8 cellular contexts compared by ENCODE assay signal in the genomic region with DNA sequence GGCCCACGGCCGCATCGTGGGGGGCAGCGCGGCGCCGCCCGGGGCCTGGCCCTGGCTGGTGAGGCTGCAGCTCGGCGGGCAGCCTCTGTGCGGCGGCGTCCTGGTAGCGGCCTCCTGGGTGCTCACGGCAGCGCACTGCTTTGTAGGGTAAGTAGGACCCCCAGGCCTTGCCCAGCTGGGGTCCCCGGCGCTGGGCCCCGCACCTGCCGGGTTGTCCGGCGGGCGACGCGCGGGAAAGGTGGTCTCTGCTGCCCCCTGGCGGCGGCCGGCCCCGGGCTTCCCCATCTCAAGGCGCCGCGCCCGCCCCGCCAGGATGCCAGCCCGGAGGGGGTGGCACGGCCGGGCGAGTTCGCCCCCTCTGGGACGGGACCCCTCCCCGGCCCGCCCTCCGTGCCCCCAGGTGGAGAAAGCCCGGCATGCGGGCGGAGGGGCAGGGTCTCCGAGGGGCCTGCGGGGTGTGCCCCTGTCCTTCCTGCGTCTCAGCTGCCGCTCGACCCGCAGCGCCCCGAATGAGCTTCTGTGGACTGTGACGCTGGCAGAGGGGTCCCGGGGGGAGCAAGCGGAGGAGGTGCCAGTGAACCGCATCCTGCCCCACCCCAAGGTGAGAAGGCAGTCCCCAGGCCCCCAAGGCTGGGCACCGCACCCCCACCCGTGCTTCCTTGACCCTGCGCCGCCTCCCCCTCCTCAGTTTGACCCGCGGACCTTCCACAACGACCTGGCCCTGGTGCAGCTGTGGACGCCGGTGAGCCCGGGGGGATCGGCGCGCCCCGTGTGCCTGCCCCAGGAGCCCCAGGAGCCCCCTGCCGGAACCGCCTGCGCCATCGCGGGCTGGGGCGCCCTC. TPM values are rescaled to one million over a fixed set of nuclear protein-coding genes. Genes with fewer than 3 reads are reported as not detected.
DNase-seq lines count a peak whose midpoint lies in the region; ATAC-seq and TF ChIP-seq lines count a peak whose summit lies in the region.

No MANE protein-coding gene starts in this region.

- no peak overlapping the region for H2BK20ac ChIP-seq in H9 (ENCODE audit: low read depth, low read length, poor library complexity, severe bottlenecking)

- no peak for DNase-seq in BJ (ENCODE audit: low read depth)
- peak; percentile 65 for DNase-seq in H9
- DNase-seq in activated B cell treated with CpG ODN at 0.5 μM for 24 hours = peak; percentile 79
- peak; percentile 26 to 35 for DNase-seq in cardiac fibroblast (ENCODE audit: low read depth in 2 of 2)
- DNase-seq in lower lobe of right lung = peak; percentile 72
- peak; percentile 76 for DNase-seq in stimulated activated CD8-positive, alpha-beta memory T cell treated with anti-CD3 and anti-CD28 coated beads, Interleukin-15, amount 100 ng/mL, for 24 hours (ENCODE audit: low read depth)
- no peak for DNase-seq in NCI-H1105 treated with DMSO at 0.1 percent for 48 hours (lab: John Stamatoyannopoulos, UW)

- no peak overlapping the region for H3K56ac ChIP-seq in H9 (ENCODE audit: insufficient read length, low read depth, low read length)

- H3K4me1 Mint-ChIP-seq in H9 (peaks cover 9 to 26% of the 10 kb centered on the region in 2 experiments), activated B cell treated with CpG ODN at 0.5 μM for 24 hours (peaks cover 15% of the 10 kb centered on the region)

- H3K4me2 ChIP-seq in H9 (ENCODE audit: insufficient read depth, insufficient read length, low read length) = peak overlapping the region; percentile 12

- no peaks in the 10 kb centered on the region; a peak in 1 of 5 replicates for H3K9me3 Mint-ChIP-seq in H9
- H3K9me3 Mint-ChIP-seq in activated B cell treated with CpG ODN at 0.5 μM for 24 hours = no peaks in the 10 kb centered on the region

- no peak overlapping the region for H3K23ac ChIP-seq in H9 (ENCODE audit: insufficient read length, low read depth, low read length)

- H3K27ac Mint-ChIP-seq in H9 (no peak overlapping the region), activated B cell treated with CpG ODN at 0.5 μM for 24 hours (no peak overlapping the region)

- H2BK12ac ChIP-seq in H9 (ENCODE audit: insufficient read length, low read depth, low read length) = no peak overlapping the region

- no peaks in the 10 kb centered on the region for H3K79me1 ChIP-seq in H9 (ENCODE audit: insufficient read depth, low read depth, low read length, poor library complexity, severe bottlenecking)

- H3K27me3 Mint-ChIP-seq in H9 (ENCODE audit: low read depth) (peaks cover 70% of the 10 kb centered on the region), activated B cell treated with CpG ODN at 0.5 μM for 24 hours (peaks cover 37% of the 10 kb centered on the region)

- H2BK15ac ChIP-seq in H9 (ENCODE audit: low read depth, low read length) = no peak overlapping the region

- peaks cover 14% of the 10 kb centered on the region for H3K23me2 ChIP-seq in H9 (ENCODE audit: insufficient read length, low read depth, low read length, poor library complexity, severe bottlenecking)

- H3K4ac ChIP-seq in H9 (ENCODE audit: low read depth, low read length) = no peak overlapping the region

- H3K4me3 Mint-ChIP-seq in H9 (peak overlapping the region in 1 of 2 experiments; percentile 68; a peak in 1 of 5 replicates), activated B cell treated with CpG ODN at 0.5 μM for 24 hours (peak overlapping the region; percentile 7)

- H3K27me3 ChIP-seq in BJ (ENCODE audit: control insufficient read depth, insufficient read depth, low read length) (peaks cover 35% of the 10 kb centered on the region), H9 (ENCODE audit: insufficient read depth, low read length) (peaks cover 15% of the 10 kb centered on the region), lower lobe of right lung (ENCODE audit: low read depth) (peaks cover 78% of the 10 kb centered on the region)

- H4K5ac ChIP-seq in H9 (ENCODE audit: insufficient read length, low read depth, low read length) = no peak overlapping the region

- H3K18ac ChIP-seq in H9 (ENCODE audit: insufficient read length, low read depth, low read length) = no peak overlapping the region

- WGBS in H9 (ENCODE audit: extremely low coverage, insufficient read length, low lambda C conversion rate) = no CpG with 5 or more reads among the region's 79 CpGs

- H3K14ac ChIP-seq in H9 (ENCODE audit: insufficient read depth, low read length) = no peak overlapping the region; the same call in 1 of the 2 replicates

- intact Hi-C loops in activated B cell treated with CpG ODN at 0.5 μM for 24 hours (cut with micrococcal nuclease) (loop anchor here (1.0 to 2.0 kb wide), 3 partner anchors 28 to 616 kb away; a partner anchor contains a TSS), lower lobe of right lung (cut with DNase I) (no loop called here)

- H4K8ac ChIP-seq in H9 (replicated peaks; ENCODE audit: insufficient read length, low read depth, low read length) = no peak overlapping the region

- no peak overlapping the region for H2AK5ac ChIP-seq in H9 (ENCODE audit: insufficient read length, low read length)

- no peak overlapping the region for H3K27ac ChIP-seq in H9 (ENCODE audit: insufficient read length, low read depth, low read length)
- H3K27ac ChIP-seq in lower lobe of right lung = no peak overlapping the region

- H3K9ac ChIP-seq in H9 (ENCODE audit: extremely low read depth, insufficient read length, low read length) = no peak overlapping the region

- H3K9me3 ChIP-seq in H9 (ENCODE audit: control insufficient read depth, low read depth, low read length) = no peaks in the 10 kb centered on the region
- H3K9me3 ChIP-seq in lower lobe of right lung = no peaks in the 10 kb centered on the region

- H2BK120ac ChIP-seq in H9 (ENCODE audit: low read depth, low read length, poor library complexity, severe bottlenecking) = no peak overlapping the region

- no peaks in the 10 kb centered on the region for H4K20me1 ChIP-seq in H9 (ENCODE audit: control insufficient read depth, insufficient read depth, insufficient read length)

- TF ChIP-seq CTCF in BJ (IDR thresholded peaks at IDR 0.05; ENCODE audit: insufficient read depth, low read depth, low read length) (peak; percentile 27; the same call in 1 of the 2 replicates), H9 (conservative IDR thresholded peaks at IDR 0.05) (peak; percentile 99), activated B cell treated with CpG ODN at 0.5 μM for 24 hours (IDR thresholded peaks at IDR 0.05) (peak; percentile 56), cardiac fibroblast (IDR thresholded peaks at IDR 0.05; ENCODE audit: low read depth, low read length) (peak; percentile 23), lower lobe of right lung (IDR thresholded peaks at IDR 0.05) (peak; percentile 91)

- H3K36me3 ChIP-seq in BJ (ENCODE audit: control insufficient read depth, insufficient read depth, low read length) = no peaks in the 10 kb centered on the region
- no peaks in the 10 kb centered on the region for H3K36me3 ChIP-seq in lower lobe of right lung

- H3K4me1 ChIP-seq in H9 (ENCODE audit: insufficient read depth, low read length) (no peaks in the 10 kb centered on the region), lower lobe of right lung (peaks cover 23% of the 10 kb centered on the region)

- CTCF ChIA-PET in BJ (lab: Yijun Ruan, JAX) (interaction anchor here (0.6 to 4.1 kb wide), 18 partner anchors 10 to 676 kb away, joined by 3 to 29 read pairs (median 4); a partner anchor contains a TSS), activated B cell treated with CpG ODN at 0.5 μM for 24 hours (lab: Charles Lee) (interaction anchor here (1.0 to 1.4 kb wide), 2 partner anchors 45 to 75 kb away, joined by 3 to 6 read pairs; no protein-coding TSS in a partner anchor)

- POLR2A ChIA-PET in BJ (lab: Charles Lee) = no interaction called here
- POLR2A ChIA-PET in activated B cell treated with CpG ODN at 0.5 μM for 24 hours (lab: Charles Lee) = no interaction called here

- no peak overlapping the region for H2BK5ac ChIP-seq in H9 (ENCODE audit: insufficient read length, low read length)

- H3K79me2 ChIP-seq in H9 (ENCODE audit: insufficient read depth, low read length) = no peaks in the 10 kb centered on the region

- no peak overlapping the region for H4K91ac ChIP-seq in H9 (ENCODE audit: insufficient read length, low read depth, low read length)

- no peak overlapping the region for H2AFZ ChIP-seq in H9 (ENCODE audit: low read length)

- H3K4me3 ChIP-seq in BJ (ENCODE audit: low read depth, low read length) (no peak overlapping the region), cardiac fibroblast (replicated peaks in 1 of 2; ENCODE audit: low read depth in 2 of 2, low read length in 2 of 2) (peak overlapping the region in 1 of 2 donors; percentile 5), lower lobe of right lung (peak overlapping the region; percentile 20)

- ATAC-seq in activated B cell treated with CpG ODN at 0.5 μM for 24 hours (ENCODE audit: low read depth) (peak; percentile 65), lower lobe of right lung (peak; percentile 64 to 73), GM18502 (IDR thresholded peaks at IDR 0.05; ENCODE audit: poor library complexity, unreplicated experiment) (no peak)

- no peak overlapping the region for H3T11ph ChIP-seq in H9 (ENCODE audit: low read length)

- H3K36me3 Mint-ChIP-seq in H9 (ENCODE audit: insufficient read depth in 1 of 3, low read depth in 3 of 3) = peaks cover 0 to 1% (median 0%) of the 10 kb centered on the region in 3 experiments; a peak in 1 of 7 replicates
- H3K36me3 Mint-ChIP-seq in activated B cell treated with CpG ODN at 0.5 μM for 24 hours (ENCODE audit: low read depth) = no peaks in the 10 kb centered on the region

RNA-seq across cellular contexts. Expression of a gene that starts 2.0 kb away (rescaled TPM):
- polyA plus RNA-seq in BJ (2011; rRNA removed) = not detected in 2 replicates
- polyA minus RNA-seq in BJ (2011; rRNA and poly(A)+ RNA removed) = not detected in 2 replicates
- total RNA-seq in H9 (2021) (not detected in 2 replicates), activated B cell treated with CpG ODN at 0.5 μM for 24 hours (not detected in 2 replicates), lower lobe of right lung (not detected)

RNA-seq across cellular contexts. Expression of a gene that starts 3.7 kb away (rescaled TPM):
- polyA plus RNA-seq in BJ (2011; rRNA removed) = not detected in 2 replicates
- not detected in 2 replicates for polyA minus RNA-seq in BJ (2011; rRNA and poly(A)+ RNA removed)
- total RNA-seq in H9 (2021) = not detected in 2 replicates
- total RNA-seq in activated B cell treated with CpG ODN at 0.5 μM for 24 hours = not detected in 2 replicates
- not detected for total RNA-seq in lower lobe of right lung

RNA-seq across cellular contexts. Expression of a gene that starts 17.3 kb away (rescaled TPM):
- polyA plus RNA-seq in BJ (2011; rRNA removed) = not detected in 2 replicates
- polyA minus RNA-seq in BJ (2011; rRNA and poly(A)+ RNA removed) = 0.41 TPM in 1 of 2 replicates, not detected in the other
- total RNA-seq in H9 (2021) = not detected in 2 replicates
- not detected in 2 replicates for total RNA-seq in activated B cell treated with CpG ODN at 0.5 μM for 24 hours
- not detected for total RNA-seq in lower lobe of right lung

RNA-seq across cellular contexts. Expression of a gene that starts 28.1 kb away (rescaled TPM):
- 1.7 and 2.5 TPM in 2 replicates for polyA plus RNA-seq in BJ (2011; rRNA removed)
- 1.8 and 1.9 TPM in 2 replicates for polyA minus RNA-seq in BJ (2011; rRNA and poly(A)+ RNA removed)
- total RNA-seq in H9 (2021) (4.8 and 6.3 TPM in 2 replicates), activated B cell treated with CpG ODN at 0.5 μM for 24 hours (8.1 and 8.8 TPM in 2 replicates), lower lobe of right lung (3.7 TPM)

RNA-seq across cellular contexts. Expression of a gene that starts 28.3 kb away (rescaled TPM):
- 23.1 and 36.4 TPM in 2 replicates for polyA plus RNA-seq in BJ (2011; rRNA removed)
- polyA minus RNA-seq in BJ (2011; rRNA and poly(A)+ RNA removed) = 26.8 and 35.1 TPM in 2 replicates
- total RNA-seq in H9 (2021) (108 and 109 TPM in 2 replicates), activated B cell treated with CpG ODN at 0.5 μM for 24 hours (63.2 and 67.2 TPM in 2 replicates), lower lobe of right lung (68.1 TPM)

Comparison
In these comparisons a context has a peak if more than half of its experiments do, and no peak if none do; other contexts are left out.
1. DNase-seq: peak in H9 (single experiment), activated B cell treated with CpG ODN at 0.5 μM for 24 hours (single experiment), cardiac fibroblast (2 of 2), lower lobe of right lung (single experiment) and stimulated activated CD8-positive, alpha-beta memory T cell treated with anti-CD3 and anti-CD28 coated beads, Interleukin-15, amount 100 ng/mL, for 24 hours (single experiment); none in BJ (single experiment) and NCI-H1105 treated with DMSO at 0.1 percent for 48 hours (single experiment).
2. CTCF ChIP-seq: peak in every context shown above with its lines; median percentile 99 in H9; 91 in lower lobe of right lung; 56 in activated B cell treated with CpG ODN at 0.5 μM for 24 hours; 27 in BJ; 23 in cardiac fibroblast.